8 cellular contexts compared by ENCODE assay signal in the genomic region with DNA sequence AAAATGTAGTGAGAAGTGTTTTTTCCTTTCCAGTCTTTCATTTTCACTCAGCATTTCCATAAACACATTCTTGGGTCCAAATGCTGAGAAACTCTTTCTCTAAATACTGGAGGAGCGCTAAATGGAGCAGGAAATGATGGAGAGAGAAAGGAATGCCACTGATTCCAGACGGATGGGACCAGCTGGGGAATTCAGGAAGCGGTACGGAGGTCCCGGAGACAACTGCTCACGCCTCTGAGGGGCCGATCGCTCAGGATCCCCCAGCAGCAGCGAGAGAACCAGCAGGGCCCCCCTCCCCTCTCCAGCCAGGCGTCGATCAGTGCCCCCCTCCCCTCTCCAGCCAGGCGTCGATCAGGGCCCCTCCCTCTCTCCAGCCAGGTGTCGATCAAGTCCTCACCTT. TPM values are rescaled to one million over a fixed set of nuclear protein-coding genes. Genes with fewer than 3 reads are reported as not detected.
A peak's percentile ranks its signal among the peaks of the same experiment; 100 is the strongest.
DNase-seq lines count a peak whose midpoint lies in the region; ATAC-seq and TF ChIP-seq lines count a peak whose summit lies in the region.

No MANE protein-coding gene starts in this region.

- peak overlapping the region; percentile 20 for H3K4me2 ChIP-seq in mesenchymal stem cell (ENCODE audit: low read length, poor library complexity, severe bottlenecking)

- H2BK15ac ChIP-seq in mesenchymal stem cell (ENCODE audit: low read depth, poor library complexity, severe bottlenecking), result no peak overlapping the region

- CTCF ChIA-PET in AG04449 (lab: Yijun Ruan, JAX), result interaction anchor here (0.8 kb wide), 1 partner anchor 10 kb away, joined by 4 read pairs; no protein-coding TSS in a partner anchor

- peak overlapping the region; percentile 98 for H4K91ac ChIP-seq in mesenchymal stem cell (ENCODE audit: low read length)

- no peak overlapping the region for H3K23ac ChIP-seq in mesenchymal stem cell (ENCODE audit: low read length in 2 of 2)

- H3K4me3 ChIP-seq in AG04449 (ENCODE audit: low read depth, low read length) (peak overlapping the region; percentile 42), mesenchymal stem cell (ENCODE audit: insufficient read depth in 1 of 2, low read depth in 1 of 2, low read length in 2 of 2) (peak overlapping the region in 1 of 2 experiments; percentile 32), aorta (ENCODE audit: low read length in 2 of 2) (no peak overlapping the region)

- no peaks in the 10 kb centered on the region for H3K79me1 ChIP-seq in mesenchymal stem cell (replicated peaks; ENCODE audit: low read length, poor library complexity, severe bottlenecking)

- no peak overlapping the region for H2AK5ac ChIP-seq in mesenchymal stem cell (ENCODE audit: low read length, severe bottlenecking)

- H2AFZ ChIP-seq in mesenchymal stem cell (ENCODE audit: low read depth, low read length), result no peak overlapping the region

- H3K36me3 ChIP-seq in mesenchymal stem cell (ENCODE audit: control insufficient read depth in 1 of 2, insufficient read depth in 2 of 2, low read depth in 1 of 2, low read length in 2 of 2) (peaks cover 6 to 38% of the 10 kb centered on the region in 2 experiments), aorta (ENCODE audit: control insufficient read depth in 1 of 2, insufficient read depth in 2 of 2, low read length in 1 of 2) (no peaks in the 10 kb centered on the region)

- peak overlapping the region in 1 of 2 experiments; percentile 87 for H3K18ac ChIP-seq in mesenchymal stem cell (ENCODE audit: low read depth in 1 of 2, low read length in 2 of 2)

- H3K14ac ChIP-seq in mesenchymal stem cell (ENCODE audit: low read length in 2 of 2), result no peak overlapping the region

- intact Hi-C loops in aorta (cut with DNase I), result no loop called here

- H3K27me3 ChIP-seq in mesenchymal stem cell (ENCODE audit: control insufficient read depth in 1 of 2, insufficient read depth in 1 of 2, low read length in 2 of 2), result no peaks in the 10 kb centered on the region
- H3K27me3 ChIP-seq in aorta (ENCODE audit: control insufficient read depth in 1 of 2, insufficient read depth in 2 of 2, low read length in 1 of 2), result no peaks in the 10 kb centered on the region

- no peak for TF ChIP-seq CTCF in AG04449 (IDR thresholded peaks at IDR 0.05; ENCODE audit: insufficient read depth, low read length, missing control alignments)

- H3K9me3 ChIP-seq in mesenchymal stem cell (ENCODE audit: control insufficient read depth, low read length), result no peaks in the 10 kb centered on the region
- H3K9me3 ChIP-seq in aorta (ENCODE audit: control insufficient read depth, low read length), result no peaks in the 10 kb centered on the region

- WGBS in mesenchymal stem cell, result 0% methylated on average over 6 of the region's 14 CpGs
- WGBS in aorta, 2 donors, result 1 to 4% methylated on average over 9 to 14 of the region's 14 CpGs

- TF ChIP-seq RAD21 in Ishikawa (IDR thresholded peaks at IDR 0.05; ENCODE audit: low read depth), result no peak

- POLR2A ChIA-PET in AG04449 (lab: Yijun Ruan, JAX), result interaction anchor here (0.9 to 2.2 kb wide), 4 partner anchors 9 to 54 kb away, joined by 3 to 14 read pairs (median 10); no protein-coding TSS in a partner anchor

- peak overlapping the region; percentile 84 for H3K9ac ChIP-seq in mesenchymal stem cell (ENCODE audit: low read length)

- ATAC-seq in aorta (ENCODE audit: low FRiP score), result peak; percentile 80
- ATAC-seq in HG03457 (IDR thresholded peaks at IDR 0.05; ENCODE audit: unreplicated experiment), result no peak
- ATAC-seq in HG02798 (IDR thresholded peaks at IDR 0.05; ENCODE audit: poor library complexity, unreplicated experiment), result no peak

- peak overlapping the region; percentile 99 for H2BK120ac ChIP-seq in mesenchymal stem cell (ENCODE audit: low read depth, low read length)

- peak overlapping the region in 1 of 2 experiments; percentile 94 for H3K4ac ChIP-seq in mesenchymal stem cell (ENCODE audit: low read depth in 1 of 2, low read length in 2 of 2)

- H2BK12ac ChIP-seq in mesenchymal stem cell (ENCODE audit: low read length in 2 of 2), result peak overlapping the region in 1 of 2 experiments; percentile 49

- H2BK5ac ChIP-seq in mesenchymal stem cell (ENCODE audit: low read depth, low read length, poor library complexity, severe bottlenecking), result peak overlapping the region; percentile 100

- TF ChIP-seq EP300 in Ishikawa (IDR thresholded peaks at IDR 0.05; ENCODE audit: borderline replicate concordance), result 0 out of 2 replicates have a peak, but pooled peaks have one; percentile 40

- H4K8ac ChIP-seq in mesenchymal stem cell (ENCODE audit: low read length), result peak overlapping the region; percentile 94

- DNase-seq in AG04449 (ENCODE audit: low read depth, low spot score), result no peak
- peak; percentile 84 to 95 for DNase-seq in dermis microvascular lymphatic vessel endothelial cell (ENCODE audit: low read depth in 2 of 2)
- DNase-seq in mesenchymal stem cell, result peak; percentile 99
- DNase-seq in aorta, result peak in 1 of 2 donors; percentile 64
- DNase-seq in T1000 (lab: John Stamatoyannopoulos, UW), result no peak

- H3K27ac ChIP-seq in mesenchymal stem cell (ENCODE audit: low read length, poor library complexity, severe bottlenecking) (peak overlapping the region; percentile 100), aorta (ENCODE audit: low read depth in 1 of 2, low read length in 2 of 2) (peak overlapping the region; percentile 29 to 71)

- H3K4me1 ChIP-seq in mesenchymal stem cell (ENCODE audit: control insufficient read depth, insufficient read depth, low read depth, low read length) (peaks cover 63% of the 10 kb centered on the region), aorta (ENCODE audit: control insufficient read depth in 1 of 2, insufficient read depth in 2 of 2, low read length in 2 of 2) (no peaks in the 10 kb centered on the region)

TF ChIP-seq in Ishikawa, 13 proteins besides CTCF, POLR2A, EP300 and RAD21:
- TF ChIP-seq YY1 (IDR thresholded peaks at IDR 0.05; ENCODE audit: low read depth) (no peak), TCF12 (IDR thresholded peaks at IDR 0.05; ENCODE audit: low read depth) (peak; percentile 49; the same call in 1 of the 2 replicates), TEAD4 (IDR thresholded peaks at IDR 0.05) (peak; percentile 78)

RNA-seq across cellular contexts. Expression of gene RASA3, which starts 13.2 kb away (rescaled TPM):
- total RNA-seq in dermis microvascular lymphatic vessel endothelial cell, result 30.7 and 33.9 TPM in 2 replicates
- polyA plus RNA-seq in mesenchymal stem cell (2013, experiment 1 of 2), result 44.2 TPM
- polyA plus RNA-seq in mesenchymal stem cell (2013, experiment 2 of 2), result 43.9 TPM
- total RNA-seq in aorta, result 10 to 100 TPM; 34.8 to 42.3 TPM
- 10 to 100 TPM in 1 of 2 donors, 1 to 10 TPM in 1; 8.1 to 23.0 TPM for polyA plus RNA-seq in aorta

RNA-seq across cellular contexts. Expression of gene CFAP97D2, which starts 59.9 kb away (rescaled TPM):
- total RNA-seq in dermis microvascular lymphatic vessel endothelial cell, result not detected in 2 replicates
- not detected for polyA plus RNA-seq in mesenchymal stem cell (2013, experiment 1 of 2)
- polyA plus RNA-seq in mesenchymal stem cell (2013, experiment 2 of 2), result not detected
- not detected for total RNA-seq in aorta
- polyA plus RNA-seq in aorta, result not detected

Comparison
In these comparisons a context has a peak if more than half of its experiments do, and no peak if none do; other contexts are left out.
1. DNase-seq: peak in dermis microvascular lymphatic vessel endothelial cell (2 of 2) and mesenchymal stem cell (single experiment); none in AG04449 (single experiment) and T1000 (single experiment).